ENCODE assay signal across 1 cellular context in genomic region chr20:32327087-32327681, GRCh38.
TF ChIP-seq lines count a peak whose summit lies in the region.

No MANE protein-coding gene starts in this region.

TF ChIP-seq in IMR-90, 13 proteins besides CTCF, POLR2A, EP300 and RAD21 (continued from another document):
- TF ChIP-seq ELK1 (IDR thresholded peaks at IDR 0.05; ENCODE audit: borderline replicate concordance, low read depth, low read length), result no peak
- no peak for TF ChIP-seq SMC3 (IDR thresholded peaks at IDR 0.05; ENCODE audit: low read depth, low read length)
TF ChIP-seq in IMR-90: peak in this region for 5.
